8 cellular contexts compared by ENCODE assay signal in the genomic region with DNA sequence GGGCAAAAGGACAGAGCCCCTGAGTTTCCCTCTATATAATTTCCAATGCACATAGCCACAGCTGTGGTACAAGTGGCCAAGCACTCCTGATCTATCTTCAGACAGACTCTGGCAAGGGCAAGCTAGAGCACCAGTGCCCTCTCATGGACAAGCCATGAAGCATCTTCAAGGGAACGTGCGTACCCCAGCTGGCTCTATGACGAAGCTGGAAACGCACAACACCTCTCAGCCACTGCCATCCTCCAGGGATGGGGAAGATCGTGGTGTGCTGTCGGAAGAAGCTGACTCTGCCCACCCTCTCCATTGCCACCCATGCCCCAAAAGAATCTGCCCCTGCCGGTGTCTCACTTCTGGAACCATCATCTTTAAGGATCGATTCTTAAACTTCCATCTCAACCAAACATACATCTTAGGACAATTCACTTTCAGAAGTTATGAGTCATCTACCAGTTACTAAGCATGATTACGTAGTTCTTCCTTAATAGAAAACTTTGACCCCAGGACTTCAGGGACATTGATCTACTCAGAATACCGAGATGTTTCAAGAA.
DNase-seq lines count a peak whose midpoint lies in the region; ATAC-seq and TF ChIP-seq lines count a peak whose summit lies in the region.

No MANE protein-coding gene starts in this region.

- peak; percentile 77 for ATAC-seq in HG03342 (IDR thresholded peaks at IDR 0.05; ENCODE audit: unreplicated experiment)
- ATAC-seq in left lung = peak; percentile 95
- ATAC-seq in aorta (ENCODE audit: low FRiP score) = peak; percentile 87
- no peak for ATAC-seq in GM21717 (IDR thresholded peaks at IDR 0.05; ENCODE audit: unreplicated experiment)

- no peak overlapping the region for H3K9ac ChIP-seq in colonic mucosa (ENCODE audit: low read depth in 2 of 2, low read length in 2 of 2)

- H3K27ac ChIP-seq in colonic mucosa = no peak overlapping the region
- H3K27ac ChIP-seq in left lung = no peak overlapping the region
- H3K27ac ChIP-seq in aorta (ENCODE audit: low read depth in 1 of 2, low read length in 2 of 2) = no peak overlapping the region

- intact Hi-C loops in colonic mucosa (cut with DNase I) = loop anchor here (5.0 kb wide), 1 partner anchor 862 kb away; no protein-coding TSS in a partner anchor
- intact Hi-C loops in left lung (cut with DNase I) = no loop called here
- intact Hi-C loops in aorta (cut with DNase I) = loop anchor here (5.0 to 10.0 kb wide), 2 partner anchors 564 to 862 kb away; no protein-coding TSS in a partner anchor

- DNase-seq in AG04449 (ENCODE audit: low read depth, low spot score) (peak; percentile 19), GM12864 (ENCODE audit: low read depth) (no peak), NCI-H82 (lab: John Stamatoyannopoulos, UW) (peak; percentile 86), colonic mucosa (peak; percentile 50), left lung (no peak), aorta (peak; percentile 65 to 80)

- peak; percentile 90 for TF ChIP-seq CTCF in AG04449 (IDR thresholded peaks at IDR 0.05; ENCODE audit: insufficient read depth, low read length, missing control alignments)
- TF ChIP-seq CTCF in GM12864 (IDR thresholded peaks at IDR 0.05; ENCODE audit: low read depth, low read length, missing control alignments) = peak; percentile 79
- TF ChIP-seq CTCF in colonic mucosa (IDR thresholded peaks at IDR 0.05) = peak; percentile 22
- TF ChIP-seq CTCF in left lung (IDR thresholded peaks at IDR 0.05) = peak; percentile 41 to 48

- POLR2A ChIA-PET in AG04449 (lab: Yijun Ruan, JAX) = no interaction called here

- peak overlapping the region; percentile 20 for H3K4me3 ChIP-seq in AG04449 (ENCODE audit: low read depth, low read length)
- H3K4me3 ChIP-seq in GM12864 (ENCODE audit: low read depth, low read length) = no peak overlapping the region
- H3K4me3 ChIP-seq in colonic mucosa = no peak overlapping the region
- no peak overlapping the region for H3K4me3 ChIP-seq in left lung
- H3K4me3 ChIP-seq in aorta (ENCODE audit: low read length in 2 of 2) = no peak overlapping the region

- H3K27me3 ChIP-seq in colonic mucosa = no peaks in the 10 kb centered on the region
- no peaks in the 10 kb centered on the region for H3K27me3 ChIP-seq in left lung
- no peaks in the 10 kb centered on the region for H3K27me3 ChIP-seq in aorta (ENCODE audit: control insufficient read depth in 1 of 2, insufficient read depth in 2 of 2, low read length in 1 of 2)

- 29 to 36% methylated on average over 10 of the region's 10 CpGs for WGBS in aorta, 2 donors

- CTCF ChIA-PET in AG04449 (lab: Yijun Ruan, JAX) = interaction anchor here (0.8 to 3.5 kb wide), 15 partner anchors 16 to 863 kb away, joined by 3 to 31 read pairs (median 3); no protein-coding TSS in a partner anchor

- H3K9me3 ChIP-seq in colonic mucosa (no peaks in the 10 kb centered on the region), left lung (no peaks in the 10 kb centered on the region), aorta (ENCODE audit: control insufficient read depth, low read length) (no peaks in the 10 kb centered on the region)

- H3K36me3 ChIP-seq in colonic mucosa (no peaks in the 10 kb centered on the region), left lung (no peaks in the 10 kb centered on the region), aorta (ENCODE audit: control insufficient read depth in 1 of 2, insufficient read depth in 2 of 2, low read length in 1 of 2) (no peaks in the 10 kb centered on the region)

- H3K4me1 ChIP-seq in colonic mucosa (no peaks in the 10 kb centered on the region), left lung (no peaks in the 10 kb centered on the region), aorta (ENCODE audit: control insufficient read depth in 1 of 2, insufficient read depth in 2 of 2, low read length in 2 of 2) (no peaks in the 10 kb centered on the region)

Comparison
In these comparisons a context has a peak if more than half of its experiments do, and no peak if none do; other contexts are left out.
1. DNase-seq: peak in AG04449 (single experiment), NCI-H82 (single experiment), colonic mucosa (single experiment) and aorta (2 of 2); none in GM12864 (single experiment) and left lung (0 of 2).
2. CTCF ChIP-seq: peak in every context shown above with its lines; median percentile 90 in AG04449; 79 in GM12864; 44 in left lung; 22 in colonic mucosa.
3. intact Hi-C loops: an anchor here in colonic mucosa (5.0 kb wide) and aorta (5.0 to 10.0 kb wide); none called in left lung.